14 cellular contexts compared by ENCODE assay signal in genomic region chr20:16378712-16379111, GRCh38.
DNase-seq lines count a peak whose midpoint lies in the region; ATAC-seq and TF ChIP-seq lines count a peak whose summit lies in the region.
"Had no signal": no experiment of that assay in that cellular context is flagged by ENCODE, and none has a peak within 500 bp of the region (broad histone marks: within the 10 kb centered on the region; RNA-seq: fewer than 3 reads in every experiment).

No MANE protein-coding gene starts in this region.

- ATAC-seq in Right ventricle myocardium superior (ENCODE audit: poor library complexity) (no peak), PC-3 (peak; percentile 50; the same call in 1 of the 2 replicates), HG03439 (IDR thresholded peaks at IDR 0.05; ENCODE audit: unreplicated experiment) (no peak)
- ATAC-seq: GM12878 had no signal

- H3K4me3 ChIP-seq in cardiac muscle cell (no peak overlapping the region), PC-3 (ENCODE audit: low read length) (no peak overlapping the region), mesendoderm (ENCODE audit: low read length) (no peak overlapping the region)
- H3K4me3 ChIP-seq: BLaER1, GM12878 had no signal

- TF ChIP-seq CTCF in cardiac muscle cell (IDR thresholded peaks at IDR 0.05; ENCODE audit: low read depth, low read length) (peak; percentile 3), PC-3 (conservative IDR thresholded peaks at IDR 0.05; ENCODE audit: low read depth, low read length) (no peak; the same call in 1 of the 2 replicates)

- no peak overlapping the region for H2BK5ac ChIP-seq in mesendoderm (ENCODE audit: low read length)

- H3K4me2 ChIP-seq in PC-3 (ENCODE audit: low read length) (no peak overlapping the region), mesendoderm (ENCODE audit: low read length) (no peak overlapping the region)
- H3K4me2 ChIP-seq: BLaER1 had no signal

- H3K79me2 ChIP-seq in PC-3 (ENCODE audit: low read length), result no peaks in the 10 kb centered on the region
- H3K79me2 ChIP-seq in mesendoderm (ENCODE audit: control insufficient read depth, insufficient read depth, low read length), result no peaks in the 10 kb centered on the region

- no peak overlapping the region for H2AK5ac ChIP-seq in mesendoderm (ENCODE audit: low read length)

- intact Hi-C loops in Right ventricle myocardium superior (cut with DNase I), result no loop called here
- intact Hi-C loops in PC-3 (cut with micrococcal nuclease), result no loop called here

- no TSS peak for BruUV-seq in PC-3 (replicated peaks; lab: Mats Ljungman, UMichigan)

- H3K4me1 ChIP-seq in cardiac muscle cell (ENCODE audit: low read depth) (no peaks in the 10 kb centered on the region), PC-3 (ENCODE audit: insufficient read depth, low read length) (no peaks in the 10 kb centered on the region), mesendoderm (ENCODE audit: control insufficient read depth, low read depth, low read length) (no peaks in the 10 kb centered on the region)
- H3K4me1 ChIP-seq: BLaER1, Caco-2 had no signal

- H2BK15ac ChIP-seq in mesendoderm (replicated peaks; ENCODE audit: low read depth), result no peak overlapping the region

- H3K18ac ChIP-seq in mesendoderm (ENCODE audit: low read length), result no peak overlapping the region

- H3K56ac ChIP-seq in mesendoderm (ENCODE audit: low read length), result no peak overlapping the region

- no peak overlapping the region for H3K23ac ChIP-seq in mesendoderm (ENCODE audit: low read length)

- POLR2A ChIA-PET in PC-3 (lab: Charles Lee; ENCODE audit: unreplicated experiment), result no interaction called here

- H2AFZ ChIP-seq in PC-3 (ENCODE audit: low read length), result no peak overlapping the region

- H4K8ac ChIP-seq in mesendoderm (ENCODE audit: low read depth, low read length), result no peak overlapping the region

- DNase-seq in cardiac muscle cell (ENCODE audit: low read depth in 1 of 2, low spot score in 1 of 2) (no peak), Right ventricle myocardium superior (no peak), PC-3 (no peak), mesendoderm (peak; percentile 3), occipital lobe (lab: John Stamatoyannopoulos, UW) (no peak)
- DNase-seq: AML-193; Caco-2; CD8-positive, alpha-beta memory T cell; DMS79; HCEC 1CT; HFFc6 had no signal

- no peak overlapping the region for H3K27ac ChIP-seq in cardiac muscle cell
- H3K27ac ChIP-seq in PC-3 (ENCODE audit: low read length), result no peak overlapping the region
- no peak overlapping the region for H3K27ac ChIP-seq in mesendoderm (ENCODE audit: low read depth, low read length)
- H3K27ac ChIP-seq: BLaER1 had no signal

- H3K9ac ChIP-seq in PC-3 (ENCODE audit: low read length) (no peak overlapping the region), mesendoderm (ENCODE audit: low read length) (no peak overlapping the region)
- H3K9ac ChIP-seq: BLaER1 had no signal

- H3K27me3 ChIP-seq in cardiac muscle cell (no peaks in the 10 kb centered on the region), PC-3 (ENCODE audit: low read length) (no peaks in the 10 kb centered on the region), mesendoderm (ENCODE audit: insufficient read depth, low read length, poor library complexity) (no peaks in the 10 kb centered on the region)

- no peaks in the 10 kb centered on the region for H3K36me3 ChIP-seq in cardiac muscle cell
- no peaks in the 10 kb centered on the region for H3K36me3 ChIP-seq in PC-3 (ENCODE audit: low read depth, low read length)
- H3K36me3 ChIP-seq in mesendoderm (ENCODE audit: control insufficient read depth, insufficient read depth, low read length), result no peaks in the 10 kb centered on the region

- H4K20me1 ChIP-seq in PC-3 (ENCODE audit: low read length), result no peaks in the 10 kb centered on the region
- H4K20me1 ChIP-seq: BLaER1 had no signal

- H3K79me1 ChIP-seq in mesendoderm (ENCODE audit: low read length), result no peaks in the 10 kb centered on the region

- H3K4ac ChIP-seq in mesendoderm (ENCODE audit: low read depth, low read length), result no peak overlapping the region

- no peaks in the 10 kb centered on the region for H3K9me2 ChIP-seq in PC-3 (replicated peaks; ENCODE audit: low read length)

- no peaks in the 10 kb centered on the region for H3K9me3 ChIP-seq in cardiac muscle cell (ENCODE audit: low read depth)
- no peaks in the 10 kb centered on the region for H3K9me3 ChIP-seq in PC-3 (ENCODE audit: low read length)
- H3K9me3 ChIP-seq: BLaER1, Caco-2 had no signal

- H3F3A ChIP-seq in PC-3 (ENCODE audit: low read length, unreplicated experiment), result no peaks in the 10 kb centered on the region

- CTCF ChIA-PET in PC-3 (lab: Charles Lee), result no interaction called here

- WGBS in mesendoderm (ENCODE audit: extremely low coverage, insufficient coverage, low lambda C conversion rate), result no CpG with 5 or more reads among the region's 4 CpGs

- H4K5ac ChIP-seq in mesendoderm (ENCODE audit: low read length), result no peak overlapping the region

- H2BK120ac ChIP-seq in mesendoderm (ENCODE audit: low read depth, low read length), result no peak overlapping the region
